ENCODE assay signal across 8 cellular contexts in the genomic region with DNA sequence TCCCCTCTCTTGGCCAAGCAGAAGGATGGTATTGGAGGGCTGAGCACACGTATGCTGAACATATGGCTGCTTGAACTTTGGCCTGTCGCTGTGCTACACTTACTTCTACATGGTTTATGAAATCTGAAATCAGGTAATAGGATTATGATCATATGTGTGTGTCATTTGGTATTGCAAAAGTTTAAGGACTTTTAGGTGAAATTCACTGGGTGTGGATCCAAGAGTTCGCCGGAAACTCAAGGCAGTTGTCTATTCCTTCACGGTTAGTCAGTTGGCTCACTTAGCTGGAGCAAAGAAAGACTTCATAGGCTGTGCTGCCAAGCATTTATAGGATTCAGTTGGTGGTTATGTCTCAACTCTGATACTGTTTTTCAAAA. TPM values are rescaled to one million over a fixed set of nuclear protein-coding genes. Genes with fewer than 3 reads are reported as not detected.
DNase-seq lines count a peak whose midpoint lies in the region; ATAC-seq, FAIRE-seq and TF ChIP-seq lines count a peak whose summit lies in the region.

No MANE protein-coding gene starts in this region.

- peak overlapping the region; percentile 64 for H3K4me3 ChIP-seq in A549
- peak overlapping the region; percentile 73 for H3K4me3 ChIP-seq in GM08714 (ENCODE audit: low read length)
- H3K4me3 ChIP-seq in RWPE2 (ENCODE audit: severe bottlenecking): peak overlapping the region; percentile 70
- H3K4me3 ChIP-seq in endothelial cell of umbilical vein (replicated peaks in 1 of 3; ENCODE audit: insufficient read depth in 1 of 3, low read depth in 1 of 3, low read length in 3 of 3): peak overlapping the region; percentile 61 to 95 (median 85)
- H3K4me3 ChIP-seq in neutrophil (ENCODE audit: low read depth in 1 of 2, low read length in 1 of 2): peak overlapping the region; percentile 68 to 87

- H3K27ac ChIP-seq in A549: peak overlapping the region in 1 of 2 experiments; percentile 94; a peak in 2 of 6 replicates
- peak overlapping the region; percentile 81 for H3K27ac ChIP-seq in RWPE2 (ENCODE audit: poor library complexity, severe bottlenecking)
- H3K27ac ChIP-seq in endothelial cell of umbilical vein (ENCODE audit: insufficient read depth, low read depth, low read length): peak overlapping the region; percentile 59
- H3K27ac ChIP-seq in neutrophil: peak overlapping the region; percentile 83

- H3K4me1 ChIP-seq in A549 (peaks cover 6% of the 10 kb centered on the region; the same call in 2 of the 3 replicates), RWPE2 (ENCODE audit: insufficient read depth, poor library complexity, severe bottlenecking) (peaks cover 32% of the 10 kb centered on the region), endothelial cell of umbilical vein (ENCODE audit: control insufficient read depth, extremely low read depth, insufficient read depth, low read length) (peaks cover 25% of the 10 kb centered on the region), neutrophil (ENCODE audit: control insufficient read depth in 1 of 2, insufficient read depth in 1 of 2, low read depth in 1 of 2, low read length in 1 of 2) (peaks cover 14 to 17% of the 10 kb centered on the region in 2 experiments)

- dilution Hi-C loops in endothelial cell of umbilical vein (cut with MboI; ENCODE audit: extremely low pct_ligation_motif_present, low sequenced_read_pairs): no loop called here

- TF ChIP-seq EP300 in A549 (IDR thresholded peaks at IDR 0.05): no peak

- H3K4me2 ChIP-seq in A549 (peak overlapping the region; percentile 76), endothelial cell of umbilical vein (ENCODE audit: insufficient read depth, low read length) (peak overlapping the region; percentile 94)

- intact Hi-C loops in endothelial cell of umbilical vein (cut with micrococcal nuclease): loop anchor here (1.0 to 5.0 kb wide), 4 partner anchors 8 to 505 kb away; no protein-coding TSS in a partner anchor

- WGBS in A549 (ENCODE audit: missing lambda C conversion rate): 77% methylated on average over 5 of the region's 5 CpGs

- TF ChIP-seq CTCF in A549 (IDR thresholded peaks at IDR 0.05): no peak
- no peak for TF ChIP-seq CTCF in RWPE2 (IDR thresholded peaks at IDR 0.05; ENCODE audit: poor library complexity, severe bottlenecking)
- TF ChIP-seq CTCF in endothelial cell of umbilical vein (IDR thresholded peaks at IDR 0.05; ENCODE audit: extremely low read depth in 1 of 2, insufficient read depth in 1 of 2, low read depth in 1 of 2, low read length in 2 of 2): no peak
- no peak for TF ChIP-seq CTCF in neutrophil (IDR thresholded peaks at IDR 0.05)

- H2AFZ ChIP-seq in endothelial cell of umbilical vein (ENCODE audit: low read depth, low read length): no peak overlapping the region

- H3K27me3 ChIP-seq in RWPE2 (ENCODE audit: insufficient read depth, poor library complexity, severe bottlenecking): no peaks in the 10 kb centered on the region
- H3K27me3 ChIP-seq in endothelial cell of umbilical vein (ENCODE audit: control insufficient read depth in 2 of 2, insufficient read depth in 2 of 2, low read length in 2 of 2): no peaks in the 10 kb centered on the region
- H3K27me3 ChIP-seq in neutrophil: no peaks in the 10 kb centered on the region

- no peak; a peak in 1 of 6 replicates for ATAC-seq in A549
- peak; percentile 32 for ATAC-seq in RWPE2 (ENCODE audit: low read depth)

- DNase-seq in A549 (ENCODE audit: low read depth in 1 of 2, low spot score in 1 of 2) (peak in 1 of 2 experiments; percentile 18), RWPE2 (ENCODE audit: low spot score) (no peak), endothelial cell of umbilical vein (ENCODE audit: low read depth, low spot score) (peak; percentile 65), NCI-H146 treated with DMSO at 0.1 percent for 48 hours (lab: John Stamatoyannopoulos, UW; ENCODE audit: unreplicated experiment) (no peak), GM19238 (ENCODE audit: insufficient read length, low spot score) (no peak), NCI-H2107 treated with DMSO at 0.1 percent for 48 hours (lab: John Stamatoyannopoulos, UW; ENCODE audit: unreplicated experiment) (no peak)

- FAIRE-seq in A549 (lab: Jason Lieb, UNC) (no peak), endothelial cell of umbilical vein (lab: Jason Lieb, UNC) (peak; percentile 53)

- BruUV-seq in endothelial cell of umbilical vein (replicated peaks; lab: Mats Ljungman, UMichigan): TSS peak; percentile 29

- no peaks in the 10 kb centered on the region for H3K9me1 ChIP-seq in endothelial cell of umbilical vein (replicated peaks; ENCODE audit: control insufficient read depth, extremely low read depth, insufficient read depth, low read length)

- no peaks in the 10 kb centered on the region for H4K20me1 ChIP-seq in endothelial cell of umbilical vein (replicated peaks; ENCODE audit: control insufficient read depth, extremely low read depth, insufficient read depth, low read length)

- CTCF ChIA-PET in A549 (lab: Yijun Ruan, JAX) (no interaction called here), endothelial cell of umbilical vein (lab: Charles Lee) (no interaction called here)

- POLR2A ChIA-PET in A549 (lab: Yijun Ruan, JAX) (no interaction called here), endothelial cell of umbilical vein (lab: Charles Lee) (interaction anchor here (0.7 to 1.6 kb wide), 2 partner anchors 21 to 24 kb away, joined by 4 read pairs; no protein-coding TSS in a partner anchor)

- peaks cover 26% of the 10 kb centered on the region for H3K36me3 ChIP-seq in RWPE2 (ENCODE audit: low read depth)
- H3K36me3 ChIP-seq in endothelial cell of umbilical vein (ENCODE audit: control insufficient read depth in 2 of 2, extremely low read depth in 1 of 2, insufficient read depth in 2 of 2, low read length in 2 of 2): peaks cover 3 to 4% of the 10 kb centered on the region in 2 experiments
- no peaks in the 10 kb centered on the region for H3K36me3 ChIP-seq in neutrophil

- H3K9me3 ChIP-seq in A549 (no peaks in the 10 kb centered on the region), RWPE2 (ENCODE audit: severe bottlenecking) (no peaks in the 10 kb centered on the region), endothelial cell of umbilical vein (replicated peaks; ENCODE audit: control insufficient read depth, insufficient read depth, low read length) (no peaks in the 10 kb centered on the region), neutrophil (no peaks in the 10 kb centered on the region)

- peaks cover 59% of the 10 kb centered on the region for H3K79me2 ChIP-seq in endothelial cell of umbilical vein (ENCODE audit: control insufficient read depth, insufficient read depth, low read length)

- TF ChIP-seq POLR2A in A549 (IDR thresholded peaks at IDR 0.05; ENCODE audit: low read length) (no peak), endothelial cell of umbilical vein (IDR thresholded peaks at IDR 0.05; ENCODE audit: low read depth, low read length) (no peak)

- no peak for TF ChIP-seq RAD21 in A549 (conservative IDR thresholded peaks at IDR 0.05 in 1 of 2, IDR thresholded peaks at IDR 0.05 in 1 of 2)

- H3K9ac ChIP-seq in endothelial cell of umbilical vein (replicated peaks; ENCODE audit: extremely low read depth, insufficient read depth, low read length): peak overlapping the region; percentile 94

TF ChIP-seq in A549, 52 proteins besides CTCF, POLR2A, EP300 and RAD21 (continues in another document):
- TF ChIP-seq, protein P1, sequence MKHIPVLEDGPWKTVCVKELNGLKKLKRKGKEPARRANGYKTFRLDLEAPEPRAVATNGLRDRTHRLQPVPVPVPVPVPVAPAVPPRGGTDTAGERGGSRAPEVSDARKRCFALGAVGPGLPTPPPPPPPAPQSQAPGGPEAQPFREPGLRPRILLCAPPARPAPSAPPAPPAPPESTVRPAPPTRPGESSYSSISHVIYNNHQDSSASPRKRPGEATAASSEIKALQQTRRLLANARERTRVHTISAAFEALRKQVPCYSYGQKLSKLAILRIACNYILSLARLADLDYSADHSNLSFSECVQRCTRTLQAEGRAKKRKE (CRISPR knock-in tag; IDR thresholded peaks at IDR 0.05; ENCODE audit: low read depth): no peak

TF ChIP-seq in endothelial cell of umbilical vein, 7 proteins besides CTCF, POLR2A, EP300 and RAD21:
- TF ChIP-seq, protein P2, sequence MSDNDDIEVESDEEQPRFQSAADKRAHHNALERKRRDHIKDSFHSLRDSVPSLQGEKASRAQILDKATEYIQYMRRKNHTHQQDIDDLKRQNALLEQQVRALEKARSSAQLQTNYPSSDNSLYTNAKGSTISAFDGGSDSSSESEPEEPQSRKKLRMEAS (IDR thresholded peaks at IDR 0.05; ENCODE audit: insufficient read depth, insufficient read length): no peak
- TF ChIP-seq JUN (IDR thresholded peaks at IDR 0.05; ENCODE audit: borderline replicate concordance, insufficient read depth, insufficient read length, low read depth) (no peak), FOS (IDR thresholded peaks at IDR 0.05; ENCODE audit: borderline replicate concordance, insufficient read depth, low read length) (no peak), POLR2AphosphoS5 (IDR thresholded peaks at IDR 0.05; ENCODE audit: insufficient read depth, low read depth, low read length) (no peak), MYC (IDR thresholded peaks at IDR 0.05; ENCODE audit: low read depth, low read length) (no peak), GATA2 (IDR thresholded peaks at IDR 0.05; ENCODE audit: insufficient read depth, insufficient read length, low read depth, low read length) (no peak), EZH2 (IDR thresholded peaks at IDR 0.05; ENCODE audit: borderline replicate concordance, low read depth, low read length, severe bottlenecking) (no peak)
TF ChIP-seq in endothelial cell of umbilical vein: peak in this region for 0.

RNA-seq across cellular contexts. Expression of a gene that starts 0.9 kb away (rescaled TPM):
- 22.8 and 25.3 TPM in 2 replicates for polyA plus RNA-seq in A549 (2011; rRNA removed)
- polyA plus RNA-seq in A549 (2012; cell fraction: cytosol; rRNA removed): 8.1 and 9.0 TPM in 2 replicates
- polyA plus RNA-seq in A549 (2012; cell fraction: nucleus; rRNA removed): 3.0 and 5.4 TPM in 2 replicates
- polyA plus RNA-seq in A549 (2017; fragmentation: RNase III; extraction: RNeasy Plus Mini Kit Qiagen cat#74134 plus additional on column Dnase treatment): 19.8 to 21.5 TPM (median 19.8 TPM) in 3 replicates
- polyA minus RNA-seq in A549 (2011; rRNA and poly(A)+ RNA removed): 11.7 and 12.2 TPM in 2 replicates
- 89.8 and 91.5 TPM in 2 replicates for total RNA-seq in endothelial cell of umbilical vein
- 24.8 and 30.6 TPM in 2 replicates for polyA plus RNA-seq in endothelial cell of umbilical vein
- 45.8 and 47.4 TPM in 2 replicates for polyA plus RNA-seq in endothelial cell of umbilical vein (2011; cell fraction: cytosol; rRNA removed)
- polyA plus RNA-seq in endothelial cell of umbilical vein (2011; cell fraction: nucleus; rRNA removed): 65.6 and 84.2 TPM in 2 replicates
- polyA plus RNA-seq in endothelial cell of umbilical vein (2012): 98.3 and 141 TPM in 2 replicates
- polyA minus RNA-seq in endothelial cell of umbilical vein: 50.8 and 51.9 TPM in 2 replicates
- polyA minus RNA-seq in endothelial cell of umbilical vein (2011; cell fraction: cytosol; rRNA and poly(A)+ RNA removed): 28.1 TPM
- polyA minus RNA-seq in endothelial cell of umbilical vein (2011; cell fraction: nucleus; rRNA and poly(A)+ RNA removed): 68.3 and 78.5 TPM in 2 replicates
